ENCODE assay signal across 20 cellular contexts in the genomic region with DNA sequence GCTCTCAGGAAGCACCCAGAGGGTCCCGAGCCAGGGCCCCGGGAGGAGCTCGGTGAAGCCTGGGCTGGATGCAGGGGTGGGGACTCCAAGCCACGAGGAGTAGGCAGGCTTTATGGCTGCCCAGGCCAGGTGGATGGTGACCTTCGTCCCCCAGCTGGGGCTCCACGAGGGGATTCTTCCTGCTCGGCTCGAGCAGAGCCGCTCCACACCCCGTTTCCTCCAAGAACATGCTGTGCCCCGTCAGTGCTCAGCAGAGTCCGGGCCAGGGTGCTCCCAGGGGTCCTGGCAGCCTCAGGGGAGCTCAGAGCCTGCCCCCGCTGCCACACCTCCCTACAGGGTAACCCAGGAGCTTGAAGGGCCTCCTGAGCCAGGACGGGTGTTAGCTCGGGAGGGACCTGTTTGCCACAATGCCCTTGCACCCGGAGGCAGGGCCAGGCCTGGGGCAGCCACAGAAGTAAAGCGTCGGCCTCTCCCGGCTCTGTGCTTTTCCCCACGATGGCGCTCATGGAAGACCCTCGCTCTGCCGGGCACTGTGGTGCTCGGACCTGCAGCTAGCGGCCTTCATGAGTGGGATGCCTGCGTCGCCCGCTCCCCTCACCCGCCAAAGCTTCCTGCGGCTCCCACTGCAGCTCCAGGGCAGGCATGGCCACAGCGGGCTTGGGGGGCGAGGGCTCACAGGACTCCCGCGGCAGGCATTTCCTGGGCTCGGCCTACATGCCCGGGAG.
"Had no signal": no experiment of that assay in that cellular context is flagged by ENCODE, and none has a peak within 500 bp of the region (broad histone marks: within the 10 kb centered on the region; RNA-seq: fewer than 3 reads in every experiment).

No MANE protein-coding gene starts in this region.

- H3K9me3 ChIP-seq: neutrophil, right atrium auricular region, upper lobe of left lung, uterus had no signal

- H3K4me1 ChIP-seq: foreskin keratinocyte, right atrium auricular region, upper lobe of left lung, uterus had no signal

- FAIRE-seq: endothelial cell of umbilical vein, keratinocyte had no signal

- H3K36me3 ChIP-seq: neutrophil, right atrium auricular region, upper lobe of left lung, uterus had no signal

- H3K4me3 ChIP-seq: coronary artery, lung, right atrium auricular region, smooth muscle cell, upper lobe of left lung, uterus had no signal

- H3K27me3 ChIP-seq: foreskin keratinocyte, neutrophil, right atrium auricular region, upper lobe of left lung, uterus had no signal

- DNase-seq: effector CD4-positive, alpha-beta T cell; endodermal cell; erythroblast; foreskin keratinocyte; immature natural killer cell; left ventricle myocardium superior; mesenchymal stem cell; naive thymus-derived CD4-positive, alpha-beta T cell; nephron progenitor cell; stimulated activated CD4-positive, alpha-beta T cell treated with anti-CD3 and anti-CD28 coated beads, Interleukin-2, amount 100 ng/mL, for 48 hours; stimulated activated naive CD4-positive, alpha-beta T cell treated with Interleukin-2 at 50 U/mL for 16 hours; uterus had no signal

- H3K27ac ChIP-seq: coronary artery, foreskin keratinocyte, neutrophil, right atrium auricular region, upper lobe of left lung, uterus had no signal

- ATAC-seq: foreskin keratinocyte; left ventricle myocardium superior; naive thymus-derived CD4-positive, alpha-beta T cell had no signal
